In genomic region chr2:112584891-112585250, GRCh38 we compare ENCODE assay signal across 8 cellular contexts. TPM values are rescaled to one million over a fixed set of nuclear protein-coding genes. Genes with fewer than 3 reads are reported as not detected.
DNase-seq lines count a peak whose midpoint lies in the region; ATAC-seq and TF ChIP-seq lines count a peak whose summit lies in the region.

No MANE protein-coding gene starts in this region.

- H3K4me3 ChIP-seq in AG09309 (ENCODE audit: control insufficient read depth, low read depth, low read length): peak overlapping the region; percentile 95
- peak overlapping the region; percentile 91 for H3K4me3 ChIP-seq in MM.1S (ENCODE audit: low read length)
- H3K4me3 ChIP-seq in dorsolateral prefrontal cortex: peak overlapping the region; percentile 52 to 95 (median 81)

- H3K9me3 ChIP-seq in MM.1S (replicated peaks; ENCODE audit: insufficient read depth, low read length): no peaks in the 10 kb centered on the region

- H3K27ac ChIP-seq in MM.1S (ENCODE audit: low read length) (peak overlapping the region; percentile 99), dorsolateral prefrontal cortex (peak overlapping the region; percentile 72 to 99 (median 96))

- no peaks in the 10 kb centered on the region for H3K36me3 ChIP-seq in MM.1S (replicated peaks; ENCODE audit: insufficient read depth, low read length)

- H3K4me1 Mint-ChIP-seq in naive thymus-derived CD8-positive, alpha-beta T cell: peaks cover 21 to 50% (median 39%) of the 10 kb centered on the region in 4 donors

- H4K20me1 ChIP-seq in MM.1S (ENCODE audit: insufficient read depth, low read length): no peaks in the 10 kb centered on the region

- peak overlapping the region; percentile 89 to 99 (median 96) for H3K4me3 Mint-ChIP-seq in naive thymus-derived CD8-positive, alpha-beta T cell

- POLR2A ChIA-PET in naive thymus-derived CD8-positive, alpha-beta T cell (lab: Charles Lee): interaction anchor here (0.6 to 3.6 kb wide), 5 partner anchors 43 to 1464 kb away, joined by 3 to 15 read pairs (median 12); partner anchors contain the start of genes BCL2L11, POLR1B and SLC20A1

- peaks cover 4 to 31% (median 7%) of the 10 kb centered on the region in 3 donors for H3K36me3 Mint-ChIP-seq in naive thymus-derived CD8-positive, alpha-beta T cell

- peaks cover 26% of the 10 kb centered on the region for H3F3A ChIP-seq in MM.1S (ENCODE audit: insufficient read depth, low read length)

- no peak for DNase-seq in AG09309 (ENCODE audit: low read depth)
- DNase-seq in MM.1S: no peak
- DNase-seq in dorsolateral prefrontal cortex: no peak
- peak in 1 of 10 donors; percentile 8 for DNase-seq in naive thymus-derived CD8-positive, alpha-beta T cell
- no peak for DNase-seq in NCI-H128 (lab: John Stamatoyannopoulos, UW; ENCODE audit: unreplicated experiment)
- DNase-seq in NCI-H82 treated with DMSO at 0.1 percent for 48 hours (lab: John Stamatoyannopoulos, UW; ENCODE audit: unreplicated experiment): no peak
- no peak for DNase-seq in omental fat pad (ENCODE audit: low spot score)

- intact Hi-C loops in dorsolateral prefrontal cortex (cut with DNase I): loop anchor here (1.0 to 10.0 kb wide), 9 partner anchors 42 to 528 kb away; partner anchors contain the start of genes POLR1B (in 2 of the 2), SLC20A1 (in 2 of the 2), ZC3H6 (in 2 of the 2) and RGPD8 (in 1 of the 2)

- H2AFZ ChIP-seq in MM.1S (ENCODE audit: low read length): peak overlapping the region; percentile 76

- peaks cover 19% of the 10 kb centered on the region for H3K79me2 ChIP-seq in MM.1S (ENCODE audit: low read length)

- no peaks in the 10 kb centered on the region for H3K27me3 Mint-ChIP-seq in naive thymus-derived CD8-positive, alpha-beta T cell

- no peaks in the 10 kb centered on the region for H3K9me2 ChIP-seq in MM.1S (replicated peaks; ENCODE audit: insufficient read depth, low read length)

- H3K4me1 ChIP-seq in MM.1S (ENCODE audit: low read length): peaks cover 12% of the 10 kb centered on the region

- H3K27ac Mint-ChIP-seq in naive thymus-derived CD8-positive, alpha-beta T cell: peak overlapping the region; percentile 94 to 98 (median 98)

- H3K27me3 ChIP-seq in MM.1S (replicated peaks; ENCODE audit: insufficient read depth, low read length) (no peaks in the 10 kb centered on the region), dorsolateral prefrontal cortex (no peaks in the 10 kb centered on the region)

- peak overlapping the region; percentile 79 for H3K9ac ChIP-seq in MM.1S (ENCODE audit: low read length)

- H3K9me3 Mint-ChIP-seq in naive thymus-derived CD8-positive, alpha-beta T cell: peaks cover 0 to 4% (median 0%) of the 10 kb centered on the region in 9 donors

- H3K4me2 ChIP-seq in MM.1S (ENCODE audit: low read depth, low read length): peak overlapping the region; percentile 80

- no peak for TF ChIP-seq CTCF in AG09309 (IDR thresholded peaks at IDR 0.05; ENCODE audit: control insufficient read depth, insufficient read depth, low read depth, low read length, missing control alignments)
- TF ChIP-seq CTCF in MM.1S (IDR thresholded peaks at IDR 0.05; ENCODE audit: low read length): no peak
- no peak for TF ChIP-seq CTCF in dorsolateral prefrontal cortex (IDR thresholded peaks at IDR 0.05 in 54 of 56, conservative IDR thresholded peaks at IDR 0.05 in 2 of 56; ENCODE audit: low read depth in 1 of 56, partially characterized antibody in 56 of 56)
- no peak for TF ChIP-seq CTCF in omental fat pad (IDR thresholded peaks at IDR 0.05)

- no peak for ATAC-seq in naive thymus-derived CD8-positive, alpha-beta T cell
- ATAC-seq in omental fat pad (ENCODE audit: low FRiP score) (no peak), HG02885 (IDR thresholded peaks at IDR 0.05; ENCODE audit: poor library complexity, unreplicated experiment) (no peak)

RNA-seq across cellular contexts. Expression of gene CHCHD5, which starts 0.5 kb away (rescaled TPM):
- total RNA-seq in dorsolateral prefrontal cortex: 10 to 100 TPM in 117 of 120 experiments, 1 to 10 TPM in 3; 8.2 to 25.8 (median 17.1) TPM
- total RNA-seq in naive thymus-derived CD8-positive, alpha-beta T cell: 10 to 100 TPM; 20.8 to 27.1 TPM
- polyA plus RNA-seq in naive thymus-derived CD8-positive, alpha-beta T cell: 10 to 100 TPM; 43.6 to 61.7 (median 46.2) TPM
- 10 to 100 TPM; 11.9 to 22.0 (median 15.7) TPM for total RNA-seq in omental fat pad

RNA-seq across cellular contexts. Expression of gene POLR1B, which starts 42.6 kb away (rescaled TPM):
- total RNA-seq in dorsolateral prefrontal cortex: 10 to 100 TPM; 10.4 to 27.6 (median 17.8) TPM
- 10 to 100 TPM; 28.5 to 33.8 TPM for total RNA-seq in naive thymus-derived CD8-positive, alpha-beta T cell
- 10 to 100 TPM; 14.9 to 23.8 (median 17.5) TPM for polyA plus RNA-seq in naive thymus-derived CD8-positive, alpha-beta T cell
- 10 to 100 TPM; 13.5 to 39.0 (median 14.6) TPM for total RNA-seq in omental fat pad
